14 cellular contexts compared by ENCODE assay signal in genomic region chr18:68429111-68429510, GRCh38.
"Had no signal": no experiment of that assay in that cellular context is flagged by ENCODE, and none has a peak within 500 bp of the region (broad histone marks: within the 10 kb centered on the region; RNA-seq: fewer than 3 reads in every experiment).

No MANE protein-coding gene starts in this region.

- H3K9me3 ChIP-seq: body of pancreas, esophagus muscularis mucosa, heart left ventricle, left ventricle myocardium inferior, right atrium auricular region, tibial nerve had no signal

- H3K27me3 Mint-ChIP-seq: stimulated activated naive B cell treated with anti-CD40 and anti-IgM and Interleukin-4, amounts not matched to agents 10 μg/mL and 1 μg/mL and 100 μg/mL, for 72 hours had no signal

- H3K36me3 Mint-ChIP-seq: activated naive CD4-positive, alpha-beta T cell treated with anti-CD3 and anti-CD28 coated beads, Interleukin-2, amount 50 U/mL, for 24 hours; stimulated activated naive B cell treated with anti-CD40 and anti-IgM and Interleukin-4, amounts not matched to agents 10 μg/mL and 1 μg/mL and 100 μg/mL, for 72 hours had no signal

- H3K4me1 Mint-ChIP-seq: activated naive CD4-positive, alpha-beta T cell treated with anti-CD3 and anti-CD28 coated beads, Interleukin-2, amount 50 U/mL, for 24 hours; stimulated activated naive B cell treated with anti-CD40 and anti-IgM and Interleukin-4, amounts not matched to agents 10 μg/mL and 1 μg/mL and 100 μg/mL, for 72 hours; T-helper 17 cell had no signal

- FAIRE-seq: islet of Langerhans, TTC549 had no signal

- H3K27ac Mint-ChIP-seq: activated naive CD4-positive, alpha-beta T cell treated with anti-CD3 and anti-CD28 coated beads, Interleukin-2, amount 50 U/mL, for 24 hours; activated T-helper 2 cell treated with anti-CD3 and anti-CD28 coated beads, Interferon-gamma antibody, Interleukin-2, Interleukin-4, amounts not matched to agents 10 μg/mL and 5 μg/mL and 100 μg/mL, durations not matched to agents 14 hours and 24 hours and 36 hours; stimulated activated naive B cell treated with anti-CD40 and anti-IgM and Interleukin-4, amounts not matched to agents 10 μg/mL and 1 μg/mL and 100 μg/mL, for 72 hours; T-helper 17 cell had no signal

- H3K27me3 ChIP-seq: body of pancreas, dorsolateral prefrontal cortex, esophagus muscularis mucosa, heart left ventricle, right atrium auricular region, tibial nerve had no signal

- H3K27ac ChIP-seq: body of pancreas, esophagus muscularis mucosa, left ventricle myocardium inferior, right atrium auricular region, tibial nerve had no signal

- H3K4me3 Mint-ChIP-seq: activated naive CD4-positive, alpha-beta T cell treated with anti-CD3 and anti-CD28 coated beads, Interleukin-2, amount 50 U/mL, for 24 hours; stimulated activated naive B cell treated with anti-CD40 and anti-IgM and Interleukin-4, amounts not matched to agents 10 μg/mL and 1 μg/mL and 100 μg/mL, for 72 hours; T-helper 17 cell had no signal

- H3K4me3 ChIP-seq: body of pancreas, dorsolateral prefrontal cortex, esophagus muscularis mucosa, heart left ventricle, left ventricle myocardium inferior, right atrium auricular region, tibial nerve had no signal

- H3K4me1 ChIP-seq: body of pancreas, esophagus muscularis mucosa, heart left ventricle, left ventricle myocardium inferior, right atrium auricular region, tibial nerve had no signal

- H3K36me3 ChIP-seq: esophagus muscularis mucosa, heart left ventricle, left ventricle myocardium inferior, right atrium auricular region, tibial nerve had no signal

- DNase-seq: body of pancreas; heart left ventricle; left ventricle myocardium inferior; mesendoderm; stimulated activated naive B cell treated with anti-CD40 and anti-IgM and Interleukin-4, amounts not matched to agents 10 μg/mL and 1 μg/mL and 100 μg/mL, for 72 hours; T-helper 17 cell had no signal

- ATAC-seq: body of pancreas; stimulated activated naive B cell treated with anti-CD40 and anti-IgM and Interleukin-4, amounts not matched to agents 10 μg/mL and 1 μg/mL and 100 μg/mL, for 72 hours; T-helper 17 cell had no signal

- H3K9me3 Mint-ChIP-seq: activated naive CD4-positive, alpha-beta T cell treated with anti-CD3 and anti-CD28 coated beads, Interleukin-2, amount 50 U/mL, for 24 hours; activated T-helper 2 cell treated with anti-CD3 and anti-CD28 coated beads, Interferon-gamma antibody, Interleukin-2, Interleukin-4, amounts not matched to agents 10 μg/mL and 5 μg/mL and 100 μg/mL, durations not matched to agents 14 hours and 24 hours and 36 hours; stimulated activated naive B cell treated with anti-CD40 and anti-IgM and Interleukin-4, amounts not matched to agents 10 μg/mL and 1 μg/mL and 100 μg/mL, for 72 hours had no signal
